ENCODE assay signal across 23 cellular contexts in genomic region chr17:77223642-77224420, GRCh38.
DNase-seq lines count a peak whose midpoint lies in the region; ATAC-seq, FAIRE-seq and TF ChIP-seq lines count a peak whose summit lies in the region.
"Had no signal": no experiment of that assay in that cellular context is flagged by ENCODE, and none has a peak within 500 bp of the region (broad histone marks: within the 10 kb centered on the region; RNA-seq: fewer than 3 reads in every experiment).

No MANE protein-coding gene starts in this region.

- no peak overlapping the region for H2BK120ac ChIP-seq in neuronal stem cell (ENCODE audit: low read depth, low read length)

- peak overlapping the region; percentile 28 for H2AK5ac ChIP-seq in neuronal stem cell (ENCODE audit: low read depth, low read length)

- H3K4me1 ChIP-seq in astrocyte (ENCODE audit: insufficient read depth, low read length) (no peaks in the 10 kb centered on the region), esophagus muscularis mucosa (peaks cover 0 to 8% (median 0%) of the 10 kb centered on the region in 4 donors), neuronal stem cell (ENCODE audit: control insufficient read depth in 2 of 2, insufficient read depth in 1 of 2, low read depth in 1 of 2, low read length in 2 of 2) (peaks cover 0 to 10% of the 10 kb centered on the region in 2 donors), upper lobe of left lung (peaks cover 4 to 22% (median 11%) of the 10 kb centered on the region in 4 donors)

- WGBS in esophagus muscularis mucosa, result 93% methylated on average over 23 of the region's 26 CpGs
- no CpG with 5 or more reads among the region's 26 CpGs for WGBS in neuronal stem cell (ENCODE audit: extremely low coverage in 2 of 2, insufficient read length in 2 of 2, insufficient replicate concordance in 1 of 2), 2 donors
- 73 to 83% methylated on average over 25 to 26 of the region's 26 CpGs for WGBS in upper lobe of left lung, 2 donors

- H3K79me1 ChIP-seq in neuronal stem cell (ENCODE audit: low read depth, low read length), result no peaks in the 10 kb centered on the region

- no peak overlapping the region for H3K4ac ChIP-seq in neuronal stem cell (ENCODE audit: low read length)

- H4K8ac ChIP-seq in neuronal stem cell (ENCODE audit: low read depth, low read length), result no peak overlapping the region

- H2AFZ ChIP-seq in astrocyte (ENCODE audit: low read depth, low read length) (no peak overlapping the region), neuronal stem cell (ENCODE audit: low read length) (no peak overlapping the region)

- no peak for ATAC-seq in upper lobe of left lung (ENCODE audit: low FRiP score in 2 of 2)
- ATAC-seq in HG03039 (IDR thresholded peaks at IDR 0.05; ENCODE audit: unreplicated experiment), result no peak
- ATAC-seq in GM19351 (IDR thresholded peaks at IDR 0.05; ENCODE audit: unreplicated experiment), result no peak
- ATAC-seq: activated CD8-positive, alpha-beta memory T cell treated with anti-CD3 and anti-CD28 coated beads, Interleukin-2, amount 10 ng/mL, durations not matched to agents 7 days and 5 days; natural killer cell; sciatic nerve had no signal

- H4K20me1 ChIP-seq in astrocyte (ENCODE audit: insufficient read depth, low read length), result no peaks in the 10 kb centered on the region

- H2BK15ac ChIP-seq in neuronal stem cell (ENCODE audit: low read length), result no peak overlapping the region

- FAIRE-seq in astrocyte (lab: Jason Lieb, UNC), result no peak
- FAIRE-seq: D721Med, GM12892, H54 had no signal

- H3K9me3 ChIP-seq in astrocyte (ENCODE audit: insufficient read depth, low read depth, low read length), result no peaks in the 10 kb centered on the region
- no peaks in the 10 kb centered on the region for H3K9me3 ChIP-seq in esophagus muscularis mucosa
- H3K9me3 ChIP-seq in neuronal stem cell (replicated peaks in 1 of 2; ENCODE audit: control insufficient read depth in 2 of 2, insufficient read depth in 1 of 2, low read depth in 1 of 2, low read length in 2 of 2), result no peaks in the 10 kb centered on the region
- H3K9me3 ChIP-seq in upper lobe of left lung, result peaks cover 0 to 6% (median 0%) of the 10 kb centered on the region in 4 donors
- H3K9me3 ChIP-seq: ovary had no signal

- no peak overlapping the region for H3K18ac ChIP-seq in neuronal stem cell (ENCODE audit: low read length)

- no peak overlapping the region for H3K4me2 ChIP-seq in astrocyte (ENCODE audit: low read length)
- H3K4me2 ChIP-seq in neuronal stem cell (ENCODE audit: insufficient read depth, low read length, poor library complexity, severe bottlenecking), result no peak overlapping the region

- peaks cover 2% of the 10 kb centered on the region for H3K9me3 Mint-ChIP-seq in astrocyte (ENCODE audit: unreplicated experiment)
- H3K9me3 Mint-ChIP-seq: activated naive CD4-positive, alpha-beta T cell treated with anti-CD3 and anti-CD28 coated beads, Interleukin-2, amount 50 U/mL, for 24 hours; natural killer cell had no signal

- peak overlapping the region; percentile 66 for H3K27ac Mint-ChIP-seq in astrocyte (ENCODE audit: unreplicated experiment)
- H3K27ac Mint-ChIP-seq: activated CD4-positive, alpha-beta T cell treated with anti-CD3 and anti-CD28 coated beads, Interleukin-2, amount 10 ng/mL, durations not matched to agents 7 days and 5 days; activated CD8-positive, alpha-beta memory T cell treated with anti-CD3 and anti-CD28 coated beads, Interleukin-2, amount 10 ng/mL, durations not matched to agents 7 days and 5 days; activated naive CD4-positive, alpha-beta T cell treated with anti-CD3 and anti-CD28 coated beads, Interleukin-2, amount 50 U/mL, for 24 hours; activated T-helper 1 cell treated with anti-CD3 and anti-CD28 coated beads, Interleukin-12 subunit alpha, Interleukin-12 subunit beta, Interleukin-2, Interleukin-4 antibody, amounts not matched to agents 30 ng/mL and 10 ng/mL and 1 ng/mL, durations not matched to agents 14 hours and 24 hours and 36 hours; natural killer cell had no signal

- H3K9ac ChIP-seq in astrocyte (ENCODE audit: low read length) (no peak overlapping the region), neuronal stem cell (ENCODE audit: low read depth, low read length, poor library complexity) (no peak overlapping the region)

- H3K36me3 ChIP-seq in astrocyte (ENCODE audit: insufficient read depth, low read length), result no peaks in the 10 kb centered on the region
- H3K36me3 ChIP-seq in esophagus muscularis mucosa, result peaks cover 0 to 14% (median 4%) of the 10 kb centered on the region in 4 donors
- peaks cover 4 to 7% of the 10 kb centered on the region in 2 donors for H3K36me3 ChIP-seq in neuronal stem cell (replicated peaks in 1 of 2; ENCODE audit: control insufficient read depth in 2 of 2, insufficient read depth in 2 of 2, low read length in 2 of 2)
- peaks cover 0 to 12% (median 0%) of the 10 kb centered on the region in 4 donors for H3K36me3 ChIP-seq in upper lobe of left lung
- H3K36me3 ChIP-seq: ovary had no signal

- no peak for TF ChIP-seq CTCF in astrocyte (IDR thresholded peaks at IDR 0.05; ENCODE audit: insufficient read depth, low read depth, low read length)
- TF ChIP-seq CTCF in esophagus muscularis mucosa (IDR thresholded peaks at IDR 0.05), result no peak
- no peak for TF ChIP-seq CTCF in upper lobe of left lung (IDR thresholded peaks at IDR 0.05)

- intact Hi-C loops in esophagus muscularis mucosa (cut with DNase I), result no loop called here

- H3K27me3 Mint-ChIP-seq in astrocyte (ENCODE audit: low read depth, unreplicated experiment), result no peaks in the 10 kb centered on the region
- H3K27me3 Mint-ChIP-seq: activated CD4-positive, alpha-beta T cell treated with anti-CD3 and anti-CD28 coated beads, Interleukin-2, amount 10 ng/mL, durations not matched to agents 7 days and 5 days; activated CD8-positive, alpha-beta memory T cell treated with anti-CD3 and anti-CD28 coated beads, Interleukin-2, amount 10 ng/mL, durations not matched to agents 7 days and 5 days; activated naive CD4-positive, alpha-beta T cell treated with anti-CD3 and anti-CD28 coated beads, Interleukin-2, amount 50 U/mL, for 24 hours had no signal

- no peak overlapping the region for H3K23ac ChIP-seq in neuronal stem cell (ENCODE audit: low read depth, low read length, poor library complexity)

- no peak overlapping the region for H2BK12ac ChIP-seq in neuronal stem cell (ENCODE audit: low read length)

- no peak for TF ChIP-seq EP300 in esophagus muscularis mucosa (IDR thresholded peaks at IDR 0.05)
- TF ChIP-seq EP300 in upper lobe of left lung (IDR thresholded peaks at IDR 0.05), result peak in 2 of 4 donors; percentile 21 to 30

- no peak for DNase-seq in astrocyte (ENCODE audit: low read depth)
- DNase-seq in esophagus muscularis mucosa (ENCODE audit: extremely low spot score), result no peak
- DNase-seq in neuronal stem cell (ENCODE audit: low spot score), result no peak
- no peak for DNase-seq in upper lobe of left lung
- no peak for DNase-seq in stimulated activated CD4-positive, alpha-beta T cell treated with anti-CD3 and anti-CD28 coated beads, Interleukin-4, amount 100 ng/mL, for 24 hours
- DNase-seq: activated CD4-positive, alpha-beta T cell treated with anti-CD3 and anti-CD28 coated beads, Interleukin-2, amount 10 ng/mL, durations not matched to agents 7 days and 5 days; activated CD8-positive, alpha-beta memory T cell treated with anti-CD3 and anti-CD28 coated beads, Interleukin-2, amount 10 ng/mL, durations not matched to agents 7 days and 5 days; dermis blood vessel endothelial cell; midbrain; natural killer cell; NCI-H1694 treated with DMSO at 0.1 percent for 48 hours; NCI-H774; ovary had no signal

- H3K4me3 ChIP-seq in astrocyte (ENCODE audit: insufficient read depth, low read depth, low read length) (no peak overlapping the region), esophagus muscularis mucosa (no peak overlapping the region), neuronal stem cell (ENCODE audit: low read length in 2 of 2) (no peak overlapping the region), upper lobe of left lung (no peak overlapping the region)
- H3K4me3 ChIP-seq: ovary had no signal

- no peak overlapping the region for H4K91ac ChIP-seq in neuronal stem cell (ENCODE audit: low read depth, low read length, poor library complexity)

- no peak overlapping the region for H2BK5ac ChIP-seq in neuronal stem cell (ENCODE audit: low read length)

- no peaks in the 10 kb centered on the region for H3K79me2 ChIP-seq in astrocyte (ENCODE audit: insufficient read depth, low read length)

- H3K36me3 Mint-ChIP-seq in astrocyte (ENCODE audit: low read depth, unreplicated experiment), result peaks cover 16% of the 10 kb centered on the region
- H3K36me3 Mint-ChIP-seq: activated naive CD4-positive, alpha-beta T cell treated with anti-CD3 and anti-CD28 coated beads, Interleukin-2, amount 50 U/mL, for 24 hours; natural killer cell had no signal

- no peaks in the 10 kb centered on the region for H3K4me1 Mint-ChIP-seq in astrocyte (ENCODE audit: low read depth, unreplicated experiment)
- H3K4me1 Mint-ChIP-seq: activated CD4-positive, alpha-beta T cell treated with anti-CD3 and anti-CD28 coated beads, Interleukin-2, amount 10 ng/mL, durations not matched to agents 7 days and 5 days; activated CD8-positive, alpha-beta memory T cell treated with anti-CD3 and anti-CD28 coated beads, Interleukin-2, amount 10 ng/mL, durations not matched to agents 7 days and 5 days; activated naive CD4-positive, alpha-beta T cell treated with anti-CD3 and anti-CD28 coated beads, Interleukin-2, amount 50 U/mL, for 24 hours; natural killer cell had no signal

- H3K27ac ChIP-seq in astrocyte (ENCODE audit: low read depth, low read length) (no peak overlapping the region), esophagus muscularis mucosa (replicated peaks in 1 of 4) (peak overlapping the region; percentile 40 to 64 (median 50)), neuronal stem cell (replicated peaks; ENCODE audit: low read length) (no peak overlapping the region), upper lobe of left lung (peak overlapping the region; percentile 59 to 88 (median 78))
- H3K27ac ChIP-seq: C4-2B, ovary, VCaP had no signal

- no peak overlapping the region for H3K14ac ChIP-seq in neuronal stem cell (ENCODE audit: low read length)

- no peak overlapping the region for H3K4me3 Mint-ChIP-seq in astrocyte (ENCODE audit: unreplicated experiment)
- H3K4me3 Mint-ChIP-seq: activated CD4-positive, alpha-beta T cell treated with anti-CD3 and anti-CD28 coated beads, Interleukin-2, amount 10 ng/mL, durations not matched to agents 7 days and 5 days; activated CD8-positive, alpha-beta memory T cell treated with anti-CD3 and anti-CD28 coated beads, Interleukin-2, amount 10 ng/mL, durations not matched to agents 7 days and 5 days; activated naive CD4-positive, alpha-beta T cell treated with anti-CD3 and anti-CD28 coated beads, Interleukin-2, amount 50 U/mL, for 24 hours; activated T-helper 1 cell treated with anti-CD3 and anti-CD28 coated beads, Interleukin-12 subunit alpha, Interleukin-12 subunit beta, Interleukin-2, Interleukin-4 antibody, amounts not matched to agents 30 ng/mL and 10 ng/mL and 1 ng/mL, durations not matched to agents 14 hours and 24 hours and 36 hours; natural killer cell had no signal

- no peaks in the 10 kb centered on the region for H3K27me3 ChIP-seq in astrocyte (ENCODE audit: insufficient read depth, low read length)
- H3K27me3 ChIP-seq in esophagus muscularis mucosa, result no peaks in the 10 kb centered on the region
- H3K27me3 ChIP-seq in neuronal stem cell (ENCODE audit: control insufficient read depth in 3 of 3, insufficient read depth in 3 of 3, low read depth in 1 of 3, low read length in 3 of 3), result no peaks in the 10 kb centered on the region
- no peaks in the 10 kb centered on the region for H3K27me3 ChIP-seq in upper lobe of left lung
- H3K27me3 ChIP-seq: ovary had no signal

- TF ChIP-seq POLR2A in esophagus muscularis mucosa (IDR thresholded peaks at IDR 0.05; ENCODE audit: low read depth) (no peak), upper lobe of left lung (IDR thresholded peaks at IDR 0.05) (no peak)

Comparison
In these comparisons a context has a peak if more than half of its experiments do, and no peak if none do; other contexts are left out.
1. H3K27ac ChIP-seq: peak in esophagus muscularis mucosa (4 of 4) and upper lobe of left lung (4 of 4); none in astrocyte (single experiment) and neuronal stem cell (single experiment).